In genomic region chr1:110007458-110007857, GRCh38 we compare ENCODE assay signal across 17 cellular contexts. TPM values are rescaled to one million over a fixed set of nuclear protein-coding genes. Genes with fewer than 3 reads are reported as not detected.
A peak's percentile ranks its signal among the peaks of the same experiment; 100 is the strongest.
DNase-seq lines count a peak whose midpoint lies in the region; ATAC-seq and TF ChIP-seq lines count a peak whose summit lies in the region.
"Had no signal": no experiment of that assay in that cellular context is flagged by ENCODE, and none has a peak within 500 bp of the region (broad histone marks: within the 10 kb centered on the region; RNA-seq: fewer than 3 reads in every experiment).

No MANE protein-coding gene starts in this region.

- no peaks in the 10 kb centered on the region for H3K27me3 ChIP-seq in HAP-1 (ENCODE audit: low read depth)
- no peaks in the 10 kb centered on the region for H3K27me3 ChIP-seq in endodermal cell (ENCODE audit: control insufficient read depth, insufficient read depth, low read length, poor library complexity, severe bottlenecking)
- H3K27me3 ChIP-seq: BLaER1 treated with 17β-estradiol and CSF1 and Interleukin-3, amounts not matched to agents 10 nM and 100 nM had no signal

- no peaks in the 10 kb centered on the region for H3K9me3 ChIP-seq in HAP-1
- no peaks in the 10 kb centered on the region for H3K9me3 ChIP-seq in endodermal cell (ENCODE audit: control insufficient read depth, low read length)
- H3K9me3 ChIP-seq: BLaER1 treated with 17β-estradiol and CSF1 and Interleukin-3, amounts not matched to agents 10 nM and 100 nM; mucosa of descending colon; thoracic aorta had no signal

- no peak for TF ChIP-seq CTCF in endodermal cell (conservative IDR thresholded peaks at IDR 0.05)

- H3K27ac ChIP-seq in endodermal cell (ENCODE audit: low read depth, low read length) = no peak overlapping the region
- H3K27ac ChIP-seq: BLaER1 treated with 17β-estradiol and CSF1 and Interleukin-3, amounts not matched to agents 10 nM and 100 nM; thoracic aorta had no signal

- H3K27me3 Mint-ChIP-seq in endodermal cell (ENCODE audit: insufficient read depth) = no peaks in the 10 kb centered on the region
- H3K27me3 Mint-ChIP-seq in activated CD4-positive, alpha-beta T cell treated with anti-CD3 and anti-CD28 coated beads for 36 hours = no peaks in the 10 kb centered on the region
- H3K27me3 Mint-ChIP-seq: effector memory CD8-positive, alpha-beta T cell; IgD-negative memory B cell had no signal

- no peak for ATAC-seq in stimulated activated effector memory CD8-positive, alpha-beta T cell treated with anti-CD3 and anti-CD28 coated beads, Interleukin-12 subunit alpha, Interleukin-12 subunit beta, amount 100 ng/mL, for 72 hours
- ATAC-seq in activated CD4-positive, alpha-beta T cell treated with anti-CD3 and anti-CD28 coated beads for 36 hours = no peak
- no peak for ATAC-seq in HG03097 (IDR thresholded peaks at IDR 0.05; ENCODE audit: low FRiP score, unreplicated experiment)
- ATAC-seq: effector memory CD8-positive, alpha-beta T cell; mucosa of descending colon had no signal

- CTCF ChIA-PET in activated CD4-positive, alpha-beta T cell treated with anti-CD3 and anti-CD28 coated beads for 36 hours (lab: Charles Lee) = interaction anchor here (0.5 to 2.7 kb wide), 9 partner anchors 9 to 337 kb away, joined by 3 to 14 read pairs (median 4); partner anchors contain the start of genes AHCYL1 and STRIP1

- H3K4me1 Mint-ChIP-seq in endodermal cell = peaks cover 70% of the 10 kb centered on the region
- peaks cover 28% of the 10 kb centered on the region for H3K4me1 Mint-ChIP-seq in stimulated activated effector memory CD8-positive, alpha-beta T cell treated with anti-CD3 and anti-CD28 coated beads, Interleukin-12 subunit alpha, Interleukin-12 subunit beta, amount 100 ng/mL, for 72 hours
- H3K4me1 Mint-ChIP-seq in activated CD4-positive, alpha-beta T cell treated with anti-CD3 and anti-CD28 coated beads for 36 hours = peaks cover 24% of the 10 kb centered on the region

- WGBS in endodermal cell (ENCODE audit: insufficient coverage in 1 of 2, insufficient read length in 1 of 2), 2 experiments = 57% methylated on average over 2 of the region's 2 CpGs; no CpG with 5 or more reads in 1 of the 2 experiments

- in situ Hi-C loops in HAP-1 (cut with MboI; ENCODE audit: low sequenced_read_pairs) = no loop called here

- POLR2A ChIA-PET in activated CD4-positive, alpha-beta T cell treated with anti-CD3 and anti-CD28 coated beads for 36 hours (lab: Charles Lee) = no interaction called here

- peak overlapping the region; percentile 22 for H3K4me3 Mint-ChIP-seq in endodermal cell
- H3K4me3 Mint-ChIP-seq in stimulated activated effector memory CD8-positive, alpha-beta T cell treated with anti-CD3 and anti-CD28 coated beads, Interleukin-12 subunit alpha, Interleukin-12 subunit beta, amount 100 ng/mL, for 72 hours = no peak overlapping the region
- no peak overlapping the region for H3K4me3 Mint-ChIP-seq in activated CD4-positive, alpha-beta T cell treated with anti-CD3 and anti-CD28 coated beads for 36 hours
- H3K4me3 Mint-ChIP-seq: effector memory CD8-positive, alpha-beta T cell; IgD-negative memory B cell had no signal

- peaks cover 20% of the 10 kb centered on the region for H3K36me3 Mint-ChIP-seq in endodermal cell (ENCODE audit: low read depth)
- peaks cover 45% of the 10 kb centered on the region for H3K36me3 Mint-ChIP-seq in stimulated activated effector memory CD8-positive, alpha-beta T cell treated with anti-CD3 and anti-CD28 coated beads, Interleukin-12 subunit alpha, Interleukin-12 subunit beta, amount 100 ng/mL, for 72 hours
- peaks cover 26% of the 10 kb centered on the region for H3K36me3 Mint-ChIP-seq in activated CD4-positive, alpha-beta T cell treated with anti-CD3 and anti-CD28 coated beads for 36 hours (ENCODE audit: low read depth)

- H3K4me3 ChIP-seq in HAP-1 (no peak overlapping the region), endodermal cell (ENCODE audit: low read length) (peak overlapping the region; percentile 10)
- H3K4me3 ChIP-seq: BLaER1 treated with 17β-estradiol and CSF1 and Interleukin-3, amounts not matched to agents 10 nM and 100 nM; mucosa of descending colon; thoracic aorta had no signal

- H3K9ac ChIP-seq in endodermal cell (ENCODE audit: extremely low read depth, low read length, poor library complexity, severe bottlenecking) = no peak overlapping the region
- H3K9ac ChIP-seq: BLaER1 treated with 17β-estradiol and CSF1 and Interleukin-3, amounts not matched to agents 10 nM and 100 nM had no signal

- H3K27ac Mint-ChIP-seq in endodermal cell = peak overlapping the region; percentile 45
- H3K27ac Mint-ChIP-seq in stimulated activated effector memory CD8-positive, alpha-beta T cell treated with anti-CD3 and anti-CD28 coated beads, Interleukin-12 subunit alpha, Interleukin-12 subunit beta, amount 100 ng/mL, for 72 hours = peak overlapping the region; percentile 70
- no peak overlapping the region for H3K27ac Mint-ChIP-seq in activated CD4-positive, alpha-beta T cell treated with anti-CD3 and anti-CD28 coated beads for 36 hours
- H3K27ac Mint-ChIP-seq: effector memory CD8-positive, alpha-beta T cell; IgD-negative memory B cell had no signal

- peaks cover 46% of the 10 kb centered on the region for H3K4me1 ChIP-seq in HAP-1
- H3K4me1 ChIP-seq in endodermal cell (ENCODE audit: control insufficient read depth, insufficient read depth, low read length) = peaks cover 40% of the 10 kb centered on the region

- H3K9me3 Mint-ChIP-seq in endodermal cell = no peaks in the 10 kb centered on the region
- no peaks in the 10 kb centered on the region for H3K9me3 Mint-ChIP-seq in stimulated activated effector memory CD8-positive, alpha-beta T cell treated with anti-CD3 and anti-CD28 coated beads, Interleukin-12 subunit alpha, Interleukin-12 subunit beta, amount 100 ng/mL, for 72 hours
- no peaks in the 10 kb centered on the region for H3K9me3 Mint-ChIP-seq in activated CD4-positive, alpha-beta T cell treated with anti-CD3 and anti-CD28 coated beads for 36 hours (ENCODE audit: low read depth)
- H3K9me3 Mint-ChIP-seq: effector memory CD8-positive, alpha-beta T cell; IgD-negative memory B cell had no signal

- DNase-seq in HAP-1 (ENCODE audit: low spot score in 2 of 2) = peak; percentile 18 to 51
- DNase-seq in NCI-H69 (lab: John Stamatoyannopoulos, UW) = peak; percentile 8
- no peak for DNase-seq in endodermal cell
- DNase-seq in stimulated activated effector memory CD8-positive, alpha-beta T cell treated with anti-CD3 and anti-CD28 coated beads, Interleukin-12 subunit alpha, Interleukin-12 subunit beta, amount 100 ng/mL, for 72 hours (ENCODE audit: low spot score in 2 of 2) = no peak
- DNase-seq in activated CD4-positive, alpha-beta T cell treated with anti-CD3 and anti-CD28 coated beads for 36 hours = no peak
- DNase-seq in 8988T = no peak
- DNase-seq: activated CD8-positive, alpha-beta memory T cell treated with anti-CD3 and anti-CD28 coated beads for 24 hours; DMS153; effector memory CD8-positive, alpha-beta T cell; hippocampal formation; mucosa of descending colon; MV-4-11; NCI-H226 had no signal

- intact Hi-C loops in activated CD4-positive, alpha-beta T cell treated with anti-CD3 and anti-CD28 coated beads for 36 hours (cut with DNase I, micrococcal nuclease) = no loop called here

- H3K36me3 ChIP-seq in HAP-1 (replicated peaks) (peaks cover 22% of the 10 kb centered on the region), endodermal cell (ENCODE audit: control insufficient read depth, insufficient read depth, low read length) (peaks cover 35% of the 10 kb centered on the region)

RNA-seq across cellular contexts. Expression of gene AHCYL1, which starts 22.9 kb away (rescaled TPM):
- 10 to 100 TPM; 78.9 to 96.0 TPM for total RNA-seq in endodermal cell
- polyA plus RNA-seq in endodermal cell (2013, experiment 1 of 2) = 99.3 TPM
- 91.2 TPM for polyA plus RNA-seq in endodermal cell (2013, experiment 2 of 2)
- 10 to 100 TPM; 79.1 to 82.6 TPM for total RNA-seq in activated CD4-positive, alpha-beta T cell treated with anti-CD3 and anti-CD28 coated beads for 36 hours

RNA-seq across cellular contexts. Expression of gene STRIP1, which starts 27.0 kb away (rescaled TPM):
- 10 to 100 TPM; 64.9 to 66.1 TPM for total RNA-seq in endodermal cell
- polyA plus RNA-seq in endodermal cell (2013, experiment 1 of 2) = 61.2 TPM
- 53.1 TPM for polyA plus RNA-seq in endodermal cell (2013, experiment 2 of 2)
- 10 to 100 TPM; 20.7 to 21.5 TPM for total RNA-seq in activated CD4-positive, alpha-beta T cell treated with anti-CD3 and anti-CD28 coated beads for 36 hours

Comparison
In these comparisons a context has a peak if more than half of its experiments do, and no peak if none do; other contexts are left out.
1. DNase-seq: peak in HAP-1 (2 of 2) and NCI-H69 (single experiment); none in endodermal cell (single experiment), stimulated activated effector memory CD8-positive, alpha-beta T cell treated with anti-CD3 and anti-CD28 coated beads, Interleukin-12 subunit alpha, Interleukin-12 subunit beta, amount 100 ng/mL, for 72 hours (0 of 2), activated CD4-positive, alpha-beta T cell treated with anti-CD3 and anti-CD28 coated beads for 36 hours (single experiment) and 8988T (single experiment).